10 cellular contexts compared by ENCODE assay signal in the genomic region with DNA sequence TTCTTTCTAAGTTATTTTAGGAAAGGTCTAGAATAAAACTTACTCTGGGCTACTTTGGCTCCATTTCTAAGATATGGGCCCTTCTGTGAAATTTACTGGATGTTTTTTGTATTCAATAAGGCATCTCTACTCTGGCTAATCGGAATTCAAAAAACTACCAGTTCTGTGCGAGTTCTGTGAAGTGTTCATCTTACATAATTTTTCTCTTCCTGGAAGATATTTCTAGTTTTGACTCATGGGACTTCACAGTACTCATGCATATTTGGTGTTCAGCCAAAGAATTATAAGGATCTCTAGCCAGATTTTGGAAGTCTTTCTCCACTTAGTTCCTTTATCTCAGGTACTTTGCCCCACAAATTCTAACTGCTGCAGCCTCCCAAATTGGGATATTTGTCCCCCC. TPM values are rescaled to one million over a fixed set of nuclear protein-coding genes. Genes with fewer than 3 reads are reported as not detected.
DNase-seq lines count a peak whose midpoint lies in the region; ATAC-seq, FAIRE-seq and TF ChIP-seq lines count a peak whose summit lies in the region.
"Had no signal": no experiment of that assay in that cellular context is flagged by ENCODE, and none has a peak within 500 bp of the region (broad histone marks: within the 10 kb centered on the region; RNA-seq: fewer than 3 reads in every experiment).

No MANE protein-coding gene starts in this region.

- no peaks in the 10 kb centered on the region for H3K9me3 ChIP-seq in gastrocnemius medialis

- TF ChIP-seq POLR2A in gastrocnemius medialis (IDR thresholded peaks at IDR 0.05) (no peak), GM12891 (IDR thresholded peaks at IDR 0.05; ENCODE audit: low read depth, low read length) (no peak)

- in situ Hi-C loops in gastrocnemius medialis (cut with MboI; ENCODE audit: low sequenced_read_pairs in 4 of 4), result no loop called here

- H3K27me3 ChIP-seq in gastrocnemius medialis, result no peaks in the 10 kb centered on the region

- intact Hi-C loops in gastrocnemius medialis (cut with DNase I; ENCODE audit: low total_unique reads), result loop anchor here (5.0 kb wide), 1 partner anchor 35 kb away; no protein-coding TSS in a partner anchor

- H3K4me3 ChIP-seq in coronary artery, result peak overlapping the region; percentile 33
- H3K4me3 ChIP-seq in gastrocnemius medialis, result no peak overlapping the region

- peaks cover 33 to 35% of the 10 kb centered on the region in 2 donors for H3K4me1 ChIP-seq in gastrocnemius medialis

- peak; percentile 84 for DNase-seq in GM03348 (ENCODE audit: low spot score)
- peak; percentile 68 for DNase-seq in LHCN-M2 (ENCODE audit: low read depth)
- no peak for DNase-seq in coronary artery (ENCODE audit: low spot score)
- no peak for DNase-seq in gastrocnemius medialis
- no peak for DNase-seq in DMS 273 treated with DMSO at 0.1 percent for 48 hours (lab: John Stamatoyannopoulos, UW)
- DNase-seq in GM12891 (ENCODE audit: insufficient read length, low spot score), result no peak
- no peak for DNase-seq in NCI-H526 treated with DMSO at 0.1 percent for 48 hours (lab: John Stamatoyannopoulos, UW)
- DNase-seq: activated CD4-positive, alpha-beta T cell treated with anti-CD3 and anti-CD28 coated beads, Interleukin-2, amount 50 U/mL, for 4 hours; MM.1S had no signal

- no peaks in the 10 kb centered on the region for H3K36me3 ChIP-seq in gastrocnemius medialis

- TF ChIP-seq CTCF in coronary artery (IDR thresholded peaks at IDR 0.05) (no peak), gastrocnemius medialis (IDR thresholded peaks at IDR 0.05 in 4 of 5, conservative IDR thresholded peaks at IDR 0.05 in 1 of 5) (no peak)

- ATAC-seq in gastrocnemius medialis (peak in 1 of 2 donors; percentile 37), HG03354 (IDR thresholded peaks at IDR 0.05; ENCODE audit: poor library complexity, severe bottlenecking, unreplicated experiment) (no peak)

- FAIRE-seq in GM12891 (lab: Jason Lieb, UNC), result no peak

- H3K27ac ChIP-seq in coronary artery (peak overlapping the region; percentile 61 to 76), gastrocnemius medialis (peak overlapping the region; percentile 34 to 58 (median 38))

TF ChIP-seq in GM12891, 5 proteins besides CTCF, POLR2A, EP300 and RAD21:
- no peak for TF ChIP-seq SPI1 (IDR thresholded peaks at IDR 0.05; ENCODE audit: low read depth, low read length)
- TF ChIP-seq PAX5 (IDR thresholded peaks at IDR 0.05; ENCODE audit: insufficient read depth, low read length, severe bottlenecking), result no peak
- TF ChIP-seq TAF1 (IDR thresholded peaks at IDR 0.05; ENCODE audit: low read depth, low read length), result no peak
- no peak for TF ChIP-seq POU2F2 (IDR thresholded peaks at IDR 0.05; ENCODE audit: low read depth, low read length)
- TF ChIP-seq POLR2AphosphoS5 (IDR thresholded peaks at IDR 0.05; ENCODE audit: low read depth, low read length), result no peak

RNA-seq across cellular contexts. Expression of a gene that starts 46.4 kb away (rescaled TPM):
- total RNA-seq in LHCN-M2 (2014; rRNA removed), result 124 and 149 TPM in 2 replicates
- polyA plus RNA-seq in LHCN-M2 (2012), result 25.7 TPM
- total RNA-seq in gastrocnemius medialis, result 100 to 1,000 TPM; 519 to 597 (median 557) TPM
- 103 TPM for polyA plus RNA-seq in GM12891 (2012; ENCODE audit: low read depth, missing spikeins)

Comparison
In these comparisons a context has a peak if more than half of its experiments do, and no peak if none do; other contexts are left out.
1. DNase-seq: peak in GM03348 (single experiment) and LHCN-M2 (single experiment); none in coronary artery (single experiment), gastrocnemius medialis (0 of 2), DMS 273 treated with DMSO at 0.1 percent for 48 hours (single experiment), GM12891 (single experiment) and NCI-H526 treated with DMSO at 0.1 percent for 48 hours (single experiment).